ENCODE assay signal across 18 cellular contexts in genomic region chr1:238660849-238661248, GRCh38.
"Had no signal": no experiment of that assay in that cellular context is flagged by ENCODE, and none has a peak within 500 bp of the region (broad histone marks: within the 10 kb centered on the region; RNA-seq: fewer than 3 reads in every experiment).

No MANE protein-coding gene starts in this region.

- H3K36me3 ChIP-seq: colonic mucosa, right lobe of liver, upper lobe of left lung had no signal

- H3K27me3 ChIP-seq: body of pancreas, colonic mucosa, right lobe of liver, testis, upper lobe of left lung had no signal

- H3K9me3 ChIP-seq: body of pancreas, colonic mucosa, right lobe of liver, testis, upper lobe of left lung had no signal

- ATAC-seq: body of pancreas; left cardiac atrium; naive thymus-derived CD8-positive, alpha-beta T cell; right lobe of liver; stimulated activated memory B cell treated with anti-CD40 and anti-IgM and Interleukin-4, amounts not matched to agents 10 μg/mL and 1 μg/mL and 100 μg/mL, for 72 hours had no signal

- H3K79me2 ChIP-seq: parathyroid adenoma had no signal

- H2AFZ ChIP-seq: parathyroid adenoma had no signal

- H3K4me1 ChIP-seq: body of pancreas, colonic mucosa, parathyroid adenoma, right lobe of liver, testis, upper lobe of left lung had no signal

- H3K9ac ChIP-seq: parathyroid adenoma had no signal

- H3K27ac ChIP-seq: body of pancreas, colonic mucosa, parathyroid adenoma, right lobe of liver, testis, upper lobe of left lung had no signal

- DNase-seq: activated CD4-positive, alpha-beta T cell treated with anti-CD3 and anti-CD28 coated beads, Interleukin-2, amount 10 ng/mL, durations not matched to agents 7 days and 5 days; activated CD8-positive, alpha-beta memory T cell treated with anti-CD3 and anti-CD28 coated beads for 24 hours; activated CD8-positive, alpha-beta memory T cell treated with anti-CD3 and anti-CD28 coated beads, Interleukin-2, amount 50 U/mL, for 48 hours; activated effector memory CD4-positive, alpha-beta T cell treated with anti-CD3 and anti-CD28 coated beads, Interleukin-2, amount 50 U/mL, for 16 hours; activated naive CD4-positive, alpha-beta T cell treated with anti-CD3 and anti-CD28 coated beads, Interleukin-2, amount 50 U/mL, for 16 hours; activated T-cell treated with anti-CD3 and anti-CD28 coated beads, Interleukin-2, amount 50 U/mL, for 48 hours; body of pancreas; central memory CD4-positive, alpha-beta T cell; colonic mucosa; left cardiac atrium; mesenchymal stem cell; naive thymus-derived CD8-positive, alpha-beta T cell; right lobe of liver; stimulated activated CD4-positive, alpha-beta T cell treated with anti-CD3 and anti-CD28 coated beads, Interleukin-4, amount 100 ng/mL, for 24 hours; testis; upper lobe of left lung had no signal

- H3K4me3 ChIP-seq: body of pancreas, colonic mucosa, right lobe of liver, testis, upper lobe of left lung had no signal
